In the genomic region with DNA sequence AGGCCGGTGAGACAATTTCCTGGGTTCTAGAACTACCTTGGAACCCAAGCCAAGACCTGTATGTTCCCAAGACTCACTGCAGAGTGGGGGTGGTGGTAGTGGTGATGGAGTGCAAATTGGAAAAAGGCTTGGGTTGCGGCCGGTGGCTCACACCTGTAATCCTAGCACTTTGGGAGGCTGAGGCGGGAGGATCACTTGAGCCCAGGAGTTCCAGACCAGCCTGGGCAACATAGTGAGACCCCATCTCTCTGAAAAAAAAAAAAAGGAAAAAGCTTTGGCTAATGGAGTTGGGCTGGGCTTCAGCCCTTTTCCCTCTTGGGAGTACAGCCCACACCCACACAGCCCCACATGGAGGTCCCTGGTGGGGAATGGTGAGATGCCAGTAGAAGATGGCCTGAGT, we compare ENCODE assay signal across 21 cellular contexts. TPM values are rescaled to one million over a fixed set of nuclear protein-coding genes. Genes with fewer than 3 reads are reported as not detected.
DNase-seq lines count a peak whose midpoint lies in the region; ATAC-seq and TF ChIP-seq lines count a peak whose summit lies in the region.
"Had no signal": no experiment of that assay in that cellular context is flagged by ENCODE, and none has a peak within 500 bp of the region (broad histone marks: within the 10 kb centered on the region; RNA-seq: fewer than 3 reads in every experiment).

No MANE protein-coding gene starts in this region.

- no peak overlapping the region for H3K9ac ChIP-seq in mammary epithelial cell (ENCODE audit: insufficient read depth, low read length)

- intact Hi-C loops in mammary epithelial cell (cut with micrococcal nuclease) (no loop called here), thyroid gland (cut with DNase I) (no loop called here)

- no peaks in the 10 kb centered on the region for H4K20me1 ChIP-seq in mammary epithelial cell (ENCODE audit: insufficient read depth, low read length)
- H4K20me1 ChIP-seq: BLaER1 had no signal

- in situ Hi-C loops in mammary epithelial cell (cut with MboI; ENCODE audit: low sequenced_read_pairs in 2 of 2), result no loop called here

- H3K36me3 Mint-ChIP-seq in activated naive CD4-positive, alpha-beta T cell treated with anti-CD3 and anti-CD28 coated beads, Interleukin-2, amount 10 ng/mL, durations not matched to agents 7 days and 5 days, result peaks cover 45% of the 10 kb centered on the region
- peaks cover under 1 to 2% of the 10 kb centered on the region in 2 donors for H3K36me3 Mint-ChIP-seq in activated naive CD4-positive, alpha-beta T cell treated with anti-CD3 and anti-CD28 coated beads, Interleukin-2, amount 50 U/mL, for 72 hours
- H3K36me3 Mint-ChIP-seq in chondrocyte (ENCODE audit: low read depth), result peaks cover 22% of the 10 kb centered on the region
- H3K36me3 Mint-ChIP-seq in neural crest cell (ENCODE audit: low read depth), result peaks cover 11% of the 10 kb centered on the region

- H3K27me3 ChIP-seq in mammary epithelial cell (ENCODE audit: insufficient read depth, low read length) (no peaks in the 10 kb centered on the region), thyroid gland (no peaks in the 10 kb centered on the region)
- H3K27me3 ChIP-seq: BLaER1 had no signal

- dilution Hi-C loops in mammary epithelial cell (cut with HindIII; ENCODE audit: low sequenced_read_pairs), result no loop called here

- H3K9me3 Mint-ChIP-seq in activated naive CD4-positive, alpha-beta T cell treated with anti-CD3 and anti-CD28 coated beads, Interleukin-2, amount 10 ng/mL, durations not matched to agents 7 days and 5 days, result no peaks in the 10 kb centered on the region
- H3K9me3 Mint-ChIP-seq in activated naive CD4-positive, alpha-beta T cell treated with anti-CD3 and anti-CD28 coated beads, Interleukin-2, amount 50 U/mL, for 72 hours, result no peaks in the 10 kb centered on the region
- H3K9me3 Mint-ChIP-seq in chondrocyte (ENCODE audit: low read depth) (no peaks in the 10 kb centered on the region), neural crest cell (no peaks in the 10 kb centered on the region)
- H3K9me3 Mint-ChIP-seq: CD8-positive, alpha-beta T cell; GM23338; H9; HFFc6 had no signal

- BruUV-seq in mammary epithelial cell (replicated peaks; lab: Mats Ljungman, UMichigan), result no TSS peak

- ATAC-seq in activated naive CD4-positive, alpha-beta T cell treated with anti-CD3 and anti-CD28 coated beads, Interleukin-2, amount 50 U/mL, for 72 hours, result no peak
- no peak for ATAC-seq in HG02840 (IDR thresholded peaks at IDR 0.05; ENCODE audit: low FRiP score, unreplicated experiment)
- ATAC-seq: CD8-positive, alpha-beta T cell; GM12878; GM23338; HCT116 had no signal

- H3K4me1 ChIP-seq in mammary epithelial cell (ENCODE audit: insufficient read depth, low read length) (peaks cover 6% of the 10 kb centered on the region), thyroid gland (peaks cover 7% of the 10 kb centered on the region in 2 donors)

- no peak overlapping the region for H3K4me3 Mint-ChIP-seq in activated naive CD4-positive, alpha-beta T cell treated with anti-CD3 and anti-CD28 coated beads, Interleukin-2, amount 10 ng/mL, durations not matched to agents 7 days and 5 days
- H3K4me3 Mint-ChIP-seq in chondrocyte (ENCODE audit: unreplicated experiment), result no peak overlapping the region
- no peak overlapping the region for H3K4me3 Mint-ChIP-seq in neural crest cell
- H3K4me3 Mint-ChIP-seq: B cell; CD8-positive, alpha-beta T cell; GM23338; HFFc6 had no signal

- H3K9me3 ChIP-seq in mammary epithelial cell (replicated peaks; ENCODE audit: insufficient read depth, low read length) (no peaks in the 10 kb centered on the region), thyroid gland (no peaks in the 10 kb centered on the region)
- H3K9me3 ChIP-seq: BLaER1, Caco-2 had no signal

- no peak for DNase-seq in activated naive CD4-positive, alpha-beta T cell treated with anti-CD3 and anti-CD28 coated beads, Interleukin-2, amount 10 ng/mL, durations not matched to agents 7 days and 5 days
- no peak for DNase-seq in activated naive CD4-positive, alpha-beta T cell treated with anti-CD3 and anti-CD28 coated beads, Interleukin-2, amount 50 U/mL, for 72 hours (ENCODE audit: low spot score in 2 of 2)
- DNase-seq in chondrocyte (ENCODE audit: low spot score) (no peak), neural crest cell (ENCODE audit: low read depth, low spot score) (no peak), mammary epithelial cell (no peak), thyroid gland (no peak)
- DNase-seq: Caco-2; CD4-positive, CD25-positive, alpha-beta regulatory T cell; CD8-positive, alpha-beta T cell; DMS153; DND-41; H9; HFFc6 had no signal

- no peak overlapping the region for H3K4me3 ChIP-seq in mammary epithelial cell (replicated peaks in 1 of 3; ENCODE audit: insufficient read depth in 1 of 3, low read depth in 2 of 3, low read length in 3 of 3)
- no peak overlapping the region for H3K4me3 ChIP-seq in thyroid gland (replicated peaks in 1 of 3)
- H3K4me3 ChIP-seq: BLaER1, GM12878, GM23338 had no signal

- peaks cover 14% of the 10 kb centered on the region for H3K4me1 Mint-ChIP-seq in activated naive CD4-positive, alpha-beta T cell treated with anti-CD3 and anti-CD28 coated beads, Interleukin-2, amount 10 ng/mL, durations not matched to agents 7 days and 5 days
- H3K4me1 Mint-ChIP-seq in chondrocyte (ENCODE audit: low read depth) (peaks cover 17% of the 10 kb centered on the region), neural crest cell (peaks cover 22% of the 10 kb centered on the region)

- peaks cover 13% of the 10 kb centered on the region for H3K79me2 ChIP-seq in mammary epithelial cell (ENCODE audit: insufficient read depth, low read length)

- CTCF ChIA-PET in activated naive CD4-positive, alpha-beta T cell treated with anti-CD3 and anti-CD28 coated beads, Interleukin-2, amount 10 ng/mL, durations not matched to agents 7 days and 5 days (lab: Charles Lee), result no interaction called here
- CTCF ChIA-PET in mammary epithelial cell (lab: Charles Lee; ENCODE audit: low non-redundant PET), result no interaction called here

- no peak for TF ChIP-seq POLR2A in thyroid gland (IDR thresholded peaks at IDR 0.05)

- H3K4me2 ChIP-seq in mammary epithelial cell (ENCODE audit: insufficient read depth, low read depth, low read length), result no peak overlapping the region
- H3K4me2 ChIP-seq: BLaER1, GM23338 had no signal

- no peak for TF ChIP-seq CTCF in chondrocyte (IDR thresholded peaks at IDR 0.05)
- TF ChIP-seq CTCF in neural crest cell (conservative IDR thresholded peaks at IDR 0.05), result no peak
- TF ChIP-seq CTCF in mammary epithelial cell (conservative IDR thresholded peaks at IDR 0.05 in 1 of 2, IDR thresholded peaks at IDR 0.05 in 1 of 2; ENCODE audit: extremely low read depth in 1 of 2, insufficient read depth in 1 of 2, low read depth in 1 of 2, low read length in 2 of 2), result no peak
- TF ChIP-seq CTCF in thyroid gland (IDR thresholded peaks at IDR 0.05), result no peak

- H3K36me3 ChIP-seq in mammary epithelial cell (ENCODE audit: insufficient read depth, low read length) (peaks cover 6% of the 10 kb centered on the region), thyroid gland (peaks cover 14 to 35% of the 10 kb centered on the region in 2 donors)

- WGBS in mammary epithelial cell (ENCODE audit: low coverage, missing lambda C conversion rate), result 92% methylated on average over 3 of the region's 4 CpGs
- WGBS in thyroid gland, 2 donors, result 97 to 100% methylated on average over 4 of the region's 4 CpGs

- H3K27ac ChIP-seq in mammary epithelial cell (ENCODE audit: insufficient read depth, low read depth, low read length) (no peak overlapping the region), thyroid gland (no peak overlapping the region)
- H3K27ac ChIP-seq: 22Rv1, BLaER1, C4-2B had no signal

- H2AFZ ChIP-seq in mammary epithelial cell (ENCODE audit: low read depth, low read length), result no peak overlapping the region
- H2AFZ ChIP-seq: GM23338 had no signal

- peaks cover 6% of the 10 kb centered on the region for H3K27me3 Mint-ChIP-seq in activated naive CD4-positive, alpha-beta T cell treated with anti-CD3 and anti-CD28 coated beads, Interleukin-2, amount 10 ng/mL, durations not matched to agents 7 days and 5 days
- H3K27me3 Mint-ChIP-seq in chondrocyte (ENCODE audit: low read depth) (no peaks in the 10 kb centered on the region), neural crest cell (ENCODE audit: low read depth) (peaks cover 11% of the 10 kb centered on the region)
- H3K27me3 Mint-ChIP-seq: B cell had no signal

- H3K27ac Mint-ChIP-seq in activated naive CD4-positive, alpha-beta T cell treated with anti-CD3 and anti-CD28 coated beads, Interleukin-2, amount 10 ng/mL, durations not matched to agents 7 days and 5 days, result peak overlapping the region; percentile 33
- no peak overlapping the region for H3K27ac Mint-ChIP-seq in activated naive CD4-positive, alpha-beta T cell treated with anti-CD3 and anti-CD28 coated beads, Interleukin-2, amount 50 U/mL, for 72 hours
- H3K27ac Mint-ChIP-seq in chondrocyte (ENCODE audit: unreplicated experiment) (peak overlapping the region; percentile 27), neural crest cell (ENCODE audit: unreplicated experiment) (peak overlapping the region; percentile 20)
- H3K27ac Mint-ChIP-seq: B cell; CD4-positive, CD25-positive, alpha-beta regulatory T cell; CD8-positive, alpha-beta T cell; GM23338 had no signal

RNA-seq across cellular contexts. Expression of a gene that starts 4.1 kb away (rescaled TPM):
- total RNA-seq in activated naive CD4-positive, alpha-beta T cell treated with anti-CD3 and anti-CD28 coated beads, Interleukin-2, amount 50 U/mL, for 72 hours, result 10 to 100 TPM in 1 of 2 donors, 1 to 10 TPM in 1; 8.4 to 13.6 TPM
- total RNA-seq in chondrocyte (16.9 to 24.8 TPM (median 19.6 TPM) in 3 replicates), neural crest cell (22.6 and 23.6 TPM in 2 replicates), mammary epithelial cell (10 to 100 TPM; 13.0 to 17.4 TPM), thyroid gland (10 to 100 TPM in 3 of 4 donors, 1 to 10 TPM in 1; 9.1 to 26.6 (median 19.4) TPM)
- polyA plus RNA-seq in mammary epithelial cell, result 14.9 TPM
- polyA minus RNA-seq in mammary epithelial cell, result 2.8 TPM

RNA-seq across cellular contexts. Expression of a gene that starts 4.3 kb away (rescaled TPM):
- 100 to 1,000 TPM; 291 to 375 TPM for total RNA-seq in activated naive CD4-positive, alpha-beta T cell treated with anti-CD3 and anti-CD28 coated beads, Interleukin-2, amount 50 U/mL, for 72 hours
- 34.0 to 63.8 TPM (median 34.1 TPM) in 3 replicates for total RNA-seq in chondrocyte
- total RNA-seq in neural crest cell, result 420 and 426 TPM in 2 replicates
- 100 to 1,000 TPM in 1 of 2 donors, 10 to 100 TPM in 1; 16.0 to 114 TPM for total RNA-seq in mammary epithelial cell
- 163 TPM for polyA plus RNA-seq in mammary epithelial cell
- 137 TPM for polyA minus RNA-seq in mammary epithelial cell
- total RNA-seq in thyroid gland, result 10 to 100 TPM; 16.6 to 51.3 (median 26.5) TPM

RNA-seq across cellular contexts. Expression of a gene that starts 13.6 kb away (rescaled TPM):
- total RNA-seq in activated naive CD4-positive, alpha-beta T cell treated with anti-CD3 and anti-CD28 coated beads, Interleukin-2, amount 50 U/mL, for 72 hours, result 10 to 100 TPM; 52.7 to 57.6 TPM
- total RNA-seq in chondrocyte (53.5 to 58.5 TPM (median 54.9 TPM) in 3 replicates), neural crest cell (82.0 and 88.9 TPM in 2 replicates), mammary epithelial cell (10 to 100 TPM; 28.8 to 55.3 TPM), thyroid gland (100 to 1,000 TPM in 1 of 4 donors, 10 to 100 TPM in 3; 50.3 to 104 (median 85.2) TPM)
- polyA plus RNA-seq in mammary epithelial cell, result 16.5 TPM
- 42.4 TPM for polyA minus RNA-seq in mammary epithelial cell

RNA-seq across cellular contexts. Expression of a gene that starts 13.9 kb away (rescaled TPM):
- total RNA-seq in activated naive CD4-positive, alpha-beta T cell treated with anti-CD3 and anti-CD28 coated beads, Interleukin-2, amount 50 U/mL, for 72 hours, result 10 to 100 TPM; 16.4 to 20.9 TPM
- 29.8 to 46.4 TPM (median 31.5 TPM) in 3 replicates for total RNA-seq in chondrocyte
- total RNA-seq in neural crest cell, result 27.7 and 27.9 TPM in 2 replicates
- 1 to 10 TPM; 6.9 to 7.5 TPM for total RNA-seq in mammary epithelial cell
- 7.3 TPM for polyA plus RNA-seq in mammary epithelial cell
- polyA minus RNA-seq in mammary epithelial cell, result not detected
- total RNA-seq in thyroid gland, result 10 to 100 TPM in 3 of 4 donors, 1 to 10 TPM in 1; 4.1 to 14.5 (median 13.1) TPM

RNA-seq across cellular contexts. Expression of a gene that starts 16.8 kb away (rescaled TPM):
- 100 to 1,000 TPM in 1 of 2 donors, 10 to 100 TPM in 1; 84.6 to 107 TPM for total RNA-seq in activated naive CD4-positive, alpha-beta T cell treated with anti-CD3 and anti-CD28 coated beads, Interleukin-2, amount 50 U/mL, for 72 hours
- total RNA-seq in chondrocyte, result 80.1 to 111 TPM (median 83.1 TPM) in 3 replicates
- 142 and 160 TPM in 2 replicates for total RNA-seq in neural crest cell
- 100 to 1,000 TPM in 1 of 2 donors, 10 to 100 TPM in 1; 32.7 to 106 TPM for total RNA-seq in mammary epithelial cell
- polyA plus RNA-seq in mammary epithelial cell, result 156 TPM
- 164 TPM for polyA minus RNA-seq in mammary epithelial cell
- total RNA-seq in thyroid gland, result 10 to 100 TPM; 32.5 to 71.5 (median 39.9) TPM

Comparison
In these comparisons a context has a peak if more than half of its experiments do, and no peak if none do; other contexts are left out.
1. H3K27ac Mint-ChIP-seq: peak in activated naive CD4-positive, alpha-beta T cell treated with anti-CD3 and anti-CD28 coated beads, Interleukin-2, amount 10 ng/mL, durations not matched to agents 7 days and 5 days (single experiment), chondrocyte (single experiment) and neural crest cell (single experiment); none in activated naive CD4-positive, alpha-beta T cell treated with anti-CD3 and anti-CD28 coated beads, Interleukin-2, amount 50 U/mL, for 72 hours (0 of 2).